Comparison of ENCODE assay signal across 29 cellular contexts in genomic region chr11:5698281-5698680, GRCh38. TPM values are rescaled to one million over a fixed set of nuclear protein-coding genes. Genes with fewer than 3 reads are reported as not detected.
DNase-seq lines count a peak whose midpoint lies in the region; ATAC-seq and TF ChIP-seq lines count a peak whose summit lies in the region.
"Had no signal": no experiment of that assay in that cellular context is flagged by ENCODE, and none has a peak within 500 bp of the region (broad histone marks: within the 10 kb centered on the region; RNA-seq: fewer than 3 reads in every experiment).

No MANE protein-coding gene starts in this region.

- ATAC-seq in activated naive CD4-positive, alpha-beta T cell treated with anti-CD3 and anti-CD28 coated beads, Interleukin-2, amount 50 U/mL, for 72 hours: no peak
- ATAC-seq in T-helper 17 cell (no peak), HG02840 (IDR thresholded peaks at IDR 0.05; ENCODE audit: low FRiP score, unreplicated experiment) (no peak)
- ATAC-seq: A549, left cardiac atrium, Panc1 had no signal

- intact Hi-C loops in activated naive CD4-positive, alpha-beta T cell treated with anti-CD3 and anti-CD28 coated beads for 36 hours (cut with micrococcal nuclease): no loop called here

- no peak overlapping the region for H3K4me3 Mint-ChIP-seq in activated naive CD4-positive, alpha-beta T cell treated with anti-CD3 and anti-CD28 coated beads for 36 hours
- H3K4me3 Mint-ChIP-seq in T-helper 17 cell (no peak overlapping the region), mesothelial cell of epicardium (no peak overlapping the region)
- H3K4me3 Mint-ChIP-seq: activated naive CD4-positive, alpha-beta T cell treated with anti-CD3 and anti-CD28 coated beads, Interleukin-2, amount 10 ng/mL, durations not matched to agents 7 days and 5 days had no signal

- no peaks in the 10 kb centered on the region for H3K27me3 Mint-ChIP-seq in activated naive CD4-positive, alpha-beta T cell treated with anti-CD3 and anti-CD28 coated beads for 36 hours (ENCODE audit: low read depth)
- H3K27me3 Mint-ChIP-seq in T-helper 17 cell: no peaks in the 10 kb centered on the region
- no peaks in the 10 kb centered on the region for H3K27me3 Mint-ChIP-seq in mesothelial cell of epicardium (ENCODE audit: low read depth)
- H3K27me3 Mint-ChIP-seq: activated naive CD4-positive, alpha-beta T cell treated with anti-CD3 and anti-CD28 coated beads, Interleukin-2, amount 10 ng/mL, durations not matched to agents 7 days and 5 days had no signal

- H3K4me1 Mint-ChIP-seq in activated naive CD4-positive, alpha-beta T cell treated with anti-CD3 and anti-CD28 coated beads for 36 hours (ENCODE audit: low read depth): peaks cover 68% of the 10 kb centered on the region
- H3K4me1 Mint-ChIP-seq in T-helper 17 cell (peaks cover 44% of the 10 kb centered on the region), mesothelial cell of epicardium (no peaks in the 10 kb centered on the region)

- H3K36me3 Mint-ChIP-seq in activated naive CD4-positive, alpha-beta T cell treated with anti-CD3 and anti-CD28 coated beads for 36 hours (ENCODE audit: low read depth): peaks cover 70% of the 10 kb centered on the region
- peaks cover 21 to 62% of the 10 kb centered on the region in 2 donors for H3K36me3 Mint-ChIP-seq in activated naive CD4-positive, alpha-beta T cell treated with anti-CD3 and anti-CD28 coated beads, Interleukin-2, amount 50 U/mL, for 72 hours
- peaks cover 10% of the 10 kb centered on the region for H3K36me3 Mint-ChIP-seq in T-helper 17 cell (ENCODE audit: low read depth)
- H3K36me3 Mint-ChIP-seq in mesothelial cell of epicardium: peaks cover 18% of the 10 kb centered on the region

- H3K27ac Mint-ChIP-seq in activated naive CD4-positive, alpha-beta T cell treated with anti-CD3 and anti-CD28 coated beads for 36 hours: peak overlapping the region; percentile 5
- peak overlapping the region in 1 of 2 donors; percentile 22 for H3K27ac Mint-ChIP-seq in activated naive CD4-positive, alpha-beta T cell treated with anti-CD3 and anti-CD28 coated beads, Interleukin-2, amount 50 U/mL, for 72 hours
- H3K27ac Mint-ChIP-seq in T-helper 17 cell (peak overlapping the region; percentile 98), mesothelial cell of epicardium (no peak overlapping the region)
- H3K27ac Mint-ChIP-seq: activated naive CD4-positive, alpha-beta T cell treated with anti-CD3 and anti-CD28 coated beads, Interleukin-2, amount 10 ng/mL, durations not matched to agents 7 days and 5 days had no signal

- no peaks in the 10 kb centered on the region for H3K9me3 Mint-ChIP-seq in activated naive CD4-positive, alpha-beta T cell treated with anti-CD3 and anti-CD28 coated beads for 36 hours
- no peaks in the 10 kb centered on the region for H3K9me3 Mint-ChIP-seq in activated naive CD4-positive, alpha-beta T cell treated with anti-CD3 and anti-CD28 coated beads, Interleukin-2, amount 50 U/mL, for 72 hours
- no peaks in the 10 kb centered on the region for H3K9me3 Mint-ChIP-seq in mesothelial cell of epicardium
- H3K9me3 Mint-ChIP-seq: activated naive CD4-positive, alpha-beta T cell treated with anti-CD3 and anti-CD28 coated beads, Interleukin-2, amount 10 ng/mL, durations not matched to agents 7 days and 5 days had no signal

- H3K9me3 ChIP-seq in T-helper 17 cell (ENCODE audit: control insufficient read depth, low read length, poor library complexity, severe bottlenecking): no peaks in the 10 kb centered on the region
- H3K9me3 ChIP-seq: A549, testis had no signal

- CTCF ChIA-PET in activated naive CD4-positive, alpha-beta T cell treated with anti-CD3 and anti-CD28 coated beads for 36 hours (lab: Charles Lee): no interaction called here

- DNase-seq in activated naive CD4-positive, alpha-beta T cell treated with anti-CD3 and anti-CD28 coated beads for 36 hours: no peak
- no peak for DNase-seq in activated naive CD4-positive, alpha-beta T cell treated with anti-CD3 and anti-CD28 coated beads, Interleukin-2, amount 50 U/mL, for 72 hours (ENCODE audit: low spot score in 2 of 2)
- DNase-seq in T-helper 17 cell (no peak), cerebellum (ENCODE audit: low spot score) (peak; percentile 56), NCI-H226 (no peak), mesothelial cell of epicardium (ENCODE audit: low spot score in 2 of 2, unreplicated experiment in 2 of 2) (no peak), activated gamma-delta T cell (lab: John Stamatoyannopoulos, UW) (no peak)
- DNase-seq: activated CD8-positive, alpha-beta memory T cell treated with anti-CD3 and anti-CD28 coated beads for 24 hours; activated naive CD4-positive, alpha-beta T cell treated with anti-CD3 and anti-CD28 coated beads, Interleukin-2, amount 10 ng/mL, durations not matched to agents 7 days and 5 days; activated T-cell treated with anti-CD3 and anti-CD28 coated beads, Interleukin-2, amount 50 U/mL, for 1 hour; anterior cingulate cortex; effector CD8-positive, alpha-beta T cell; HCEC 1CT; hippocampal formation; Kasumi-1; left cardiac atrium; mammary epithelial cell; NCI-H1417 treated with DMSO at 0.1 percent for 48 hours; NCI-H2081; NCI-H69; retina; Right ventricle myocardium superior; stimulated activated naive CD4-positive, alpha-beta T cell treated with Interleukin-2 at 50 U/mL for 16 hours; testis had no signal

- no peak for TF ChIP-seq CTCF in mesothelial cell of epicardium (IDR thresholded peaks at IDR 0.05; ENCODE audit: unreplicated experiment)

RNA-seq across cellular contexts. Expression of gene TRIM22, which starts 8.7 kb away (rescaled TPM):
- total RNA-seq in activated naive CD4-positive, alpha-beta T cell treated with anti-CD3 and anti-CD28 coated beads for 36 hours: 100 to 1,000 TPM; 280 to 292 TPM
- 100 to 1,000 TPM; 151 to 228 TPM for total RNA-seq in activated naive CD4-positive, alpha-beta T cell treated with anti-CD3 and anti-CD28 coated beads, Interleukin-2, amount 50 U/mL, for 72 hours
- total RNA-seq in T-helper 17 cell (100 to 1,000 TPM; 273 to 293 TPM), cerebellum (3.4 TPM), mesothelial cell of epicardium (45.8 to 52.1 TPM (median 50.9 TPM) in 3 replicates)

RNA-seq across cellular contexts. Expression of gene TRIM5, which starts 13.4 kb away (rescaled TPM):
- 10 to 100 TPM; 37.2 to 38.0 TPM for total RNA-seq in activated naive CD4-positive, alpha-beta T cell treated with anti-CD3 and anti-CD28 coated beads for 36 hours
- 10 to 100 TPM; 30.2 to 31.9 TPM for total RNA-seq in activated naive CD4-positive, alpha-beta T cell treated with anti-CD3 and anti-CD28 coated beads, Interleukin-2, amount 50 U/mL, for 72 hours
- total RNA-seq in T-helper 17 cell: 10 to 100 TPM in 1 of 2 donors, 1 to 10 TPM in 1; 9.9 to 10.4 TPM
- 8.3 TPM for total RNA-seq in cerebellum
- total RNA-seq in mesothelial cell of epicardium: 67.0 to 74.0 TPM (median 68.5 TPM) in 3 replicates

RNA-seq across cellular contexts. Expression of gene OR56B1, which starts 38.0 kb away (rescaled TPM):
- under 1 TPM in 1 of 2 experiments, not detected in 1; 0.20 TPM for total RNA-seq in activated naive CD4-positive, alpha-beta T cell treated with anti-CD3 and anti-CD28 coated beads for 36 hours
- under 1 TPM; 0.48 to 0.93 TPM for total RNA-seq in activated naive CD4-positive, alpha-beta T cell treated with anti-CD3 and anti-CD28 coated beads, Interleukin-2, amount 50 U/mL, for 72 hours
- under 1 TPM in 1 of 2 donors, not detected in 1; 0.20 TPM for total RNA-seq in T-helper 17 cell
- not detected for total RNA-seq in cerebellum
- 0.11 TPM in 1 of 3 replicates, not detected in the others for total RNA-seq in mesothelial cell of epicardium
- total RNA-seq: bronchial epithelial cell, epithelial cell of proximal tubule, left cardiac atrium, mammary epithelial cell, Right ventricle myocardium superior had no signal

RNA-seq across cellular contexts. Expression of gene OR52N4, which starts 55.8 kb away (rescaled TPM):
- total RNA-seq in activated naive CD4-positive, alpha-beta T cell treated with anti-CD3 and anti-CD28 coated beads for 36 hours: under 1 TPM; 0.74 to 0.99 TPM
- 1 to 10 TPM in 1 of 2 donors, under 1 TPM in 1; 0.41 to 1.3 TPM for total RNA-seq in activated naive CD4-positive, alpha-beta T cell treated with anti-CD3 and anti-CD28 coated beads, Interleukin-2, amount 50 U/mL, for 72 hours
- total RNA-seq in T-helper 17 cell (1 to 10 TPM; 1.3 to 1.4 TPM), cerebellum (not detected), mesothelial cell of epicardium (0.18 TPM in 1 of 3 replicates, not detected in the others)
- total RNA-seq: bronchial epithelial cell, epithelial cell of proximal tubule, left cardiac atrium, mammary epithelial cell, Right ventricle myocardium superior had no signal

Comparison
In these comparisons a context has a peak if more than half of its experiments do, and no peak if none do; other contexts are left out.
1. RNA of gene TRIM22, which starts 8.7 kb away (total RNA-seq): 273 to 293 TPM in T-helper 17 cell, 280 to 292 TPM in activated naive CD4-positive, alpha-beta T cell treated with anti-CD3 and anti-CD28 coated beads for 36 hours, 151 to 228 TPM in activated naive CD4-positive, alpha-beta T cell treated with anti-CD3 and anti-CD28 coated beads, Interleukin-2, amount 50 U/mL, for 72 hours and 45.8 to 52.1 TPM in mesothelial cell of epicardium; 3.4 TPM in cerebellum (single experiment); every median in the first group is over 10 times any median in the second.